ENCODE assay signal across 13 cellular contexts in the genomic region with DNA sequence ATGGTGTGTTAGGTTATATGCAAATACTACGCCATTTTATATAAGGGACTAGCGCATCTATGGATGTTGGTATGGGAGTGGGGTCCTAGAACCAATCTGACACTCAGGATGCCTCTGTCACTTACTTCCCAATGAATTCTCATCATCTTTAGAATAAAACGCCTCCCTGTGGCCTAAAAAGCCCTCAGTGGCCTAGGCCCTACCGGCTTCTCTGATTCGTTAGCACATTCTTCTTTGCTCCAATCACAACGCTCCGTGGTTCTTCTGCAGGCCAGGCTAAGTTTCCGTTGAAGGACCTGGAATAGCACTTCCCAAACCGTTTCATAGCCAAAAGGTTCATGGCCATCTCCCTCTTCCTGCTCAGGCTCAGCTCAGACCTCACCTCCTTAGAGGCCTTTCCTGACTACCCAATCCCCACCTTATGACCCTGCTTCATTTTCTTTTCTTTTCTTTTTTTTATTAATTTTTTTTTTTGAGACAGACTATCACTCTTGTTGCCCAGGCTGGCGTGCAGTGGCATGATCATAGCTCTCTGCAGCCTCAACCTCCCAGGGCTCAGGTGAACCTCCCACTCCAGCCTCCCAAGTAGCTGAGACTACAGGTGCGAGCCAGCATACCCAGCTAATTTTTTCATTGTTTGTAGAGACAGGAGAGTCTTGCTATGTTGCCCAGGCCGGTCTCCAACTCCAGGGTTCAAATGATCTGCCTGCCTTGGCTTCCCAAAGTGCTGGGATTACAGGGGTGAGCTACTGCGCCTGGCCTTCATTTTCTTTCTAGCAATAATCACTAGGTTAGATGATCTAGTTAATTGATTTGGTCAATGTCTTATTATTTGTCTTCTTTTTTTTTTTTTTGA. TPM values are rescaled to one million over a fixed set of nuclear protein-coding genes. Genes with fewer than 3 reads are reported as not detected.
DNase-seq lines count a peak whose midpoint lies in the region.
"Had no signal": no experiment of that assay in that cellular context is flagged by ENCODE, and none has a peak within 500 bp of the region (broad histone marks: within the 10 kb centered on the region; RNA-seq: fewer than 3 reads in every experiment).

No MANE protein-coding gene starts in this region.

- DNase-seq in NCI-H510A treated with DMSO at 0.1 percent for 48 hours (lab: John Stamatoyannopoulos, UW), result peak; percentile 5
- no peak for DNase-seq in NCI-H510A (lab: John Stamatoyannopoulos, UW)
- peak; percentile 15 for DNase-seq in M059J (ENCODE audit: low read depth)
- DNase-seq in amniotic epithelial cell (ENCODE audit: low read depth), result peak; percentile 44
- peak; percentile 39 for DNase-seq in left kidney (ENCODE audit: low read depth, low spot score)
- no peak for DNase-seq in stimulated activated naive CD4-positive, alpha-beta T cell (lab: John Stamatoyannopoulos, UW)
- no peak for DNase-seq in NCI-H526 (lab: John Stamatoyannopoulos, UW)
- DNase-seq in hippocampal formation (lab: John Stamatoyannopoulos, UW), result no peak
- DNase-seq: activated effector memory CD4-positive, alpha-beta T cell treated with anti-CD3 and anti-CD28 coated beads, Interleukin-2, amount 50 U/mL, for 16 hours; MM.1S; NCI-H2171; stimulated activated CD8-positive, alpha-beta memory T cell treated with anti-CD3 and anti-CD28 coated beads, Interleukin-4, amount 100 ng/mL, for 48 hours; tibial artery had no signal

RNA-seq across cellular contexts. Expression of a gene that starts 24.5 kb away (rescaled TPM):
- 131 and 133 TPM in 2 replicates for total RNA-seq in M059J (2014; rRNA removed; shearing (Covaris generic))

RNA-seq across cellular contexts. Expression of a gene that starts 26.2 kb away (rescaled TPM):
- total RNA-seq in M059J (2014; rRNA removed; shearing (Covaris generic)), result 0.39 and 0.44 TPM in 2 replicates

RNA-seq across cellular contexts. Expression of a gene that starts 41.4 kb away (rescaled TPM):
- 1.9 and 3.6 TPM in 2 replicates for total RNA-seq in M059J (2014; rRNA removed; shearing (Covaris generic))

Comparison
In these comparisons a context has a peak if more than half of its experiments do, and no peak if none do; other contexts are left out.
1. DNase-seq: peak in NCI-H510A treated with DMSO at 0.1 percent for 48 hours (single experiment), M059J (single experiment), amniotic epithelial cell (single experiment) and left kidney (single experiment); none in NCI-H510A (single experiment), stimulated activated naive CD4-positive, alpha-beta T cell (0 of 6), NCI-H526 (0 of 2) and hippocampal formation (0 of 2).